ENCODE assay signal across 1 cellular context in the genomic region with DNA sequence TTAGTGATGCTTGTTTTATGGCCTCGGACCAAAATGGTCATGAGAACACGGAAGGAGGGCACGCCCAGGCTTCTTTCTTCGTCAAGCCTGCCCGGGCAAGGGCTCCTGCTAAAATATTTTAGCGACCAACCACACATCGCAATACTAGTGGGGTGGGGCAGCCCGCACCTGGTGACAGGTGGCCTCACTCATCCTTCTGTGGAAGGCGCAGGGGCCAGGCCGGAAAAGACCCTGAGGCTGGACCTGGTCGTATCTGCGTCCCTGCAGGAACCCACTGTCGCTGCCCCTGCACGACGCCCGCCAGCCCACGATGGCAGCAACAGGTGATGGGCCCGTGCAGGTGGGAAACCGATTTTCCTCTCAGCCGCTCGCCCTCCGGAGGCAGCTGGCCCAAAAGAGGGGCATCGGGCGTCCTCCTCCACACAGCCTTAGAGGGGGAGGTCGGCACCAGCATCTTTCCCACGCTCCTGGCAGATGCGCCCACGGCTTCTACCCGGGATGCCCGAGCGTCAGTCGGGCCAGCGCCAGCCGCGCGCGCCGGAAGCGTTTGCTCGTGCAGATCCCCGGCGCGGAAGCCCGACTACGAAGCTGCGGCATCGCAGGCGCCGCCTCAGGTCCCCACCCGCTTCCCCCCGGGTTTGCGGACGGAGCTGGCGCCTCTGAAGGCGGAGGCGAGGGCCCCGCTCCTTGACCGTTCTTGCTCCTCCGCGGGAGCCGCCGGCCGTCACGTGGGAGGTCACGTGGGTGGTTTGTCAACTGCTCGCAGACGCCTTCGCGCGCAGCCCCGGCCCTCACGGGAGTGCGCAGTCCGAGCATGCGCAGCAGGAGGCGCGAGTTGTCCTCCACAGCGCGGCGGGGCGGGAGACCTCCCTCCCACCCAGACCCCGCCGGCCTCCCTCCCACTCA.
TF ChIP-seq lines count a peak whose summit lies in the region.

No MANE protein-coding gene starts in this region.

TF ChIP-seq in HEK293, 187 proteins besides CTCF, POLR2A, EP300 and RAD21 (continued from another document and continues in another):
- TF ChIP-seq GLI2 (tag by site-specific recombination; IDR thresholded peaks at IDR 0.05; ENCODE audit: borderline replicate concordance, low read depth) (no peak), ZNF114 (tag by site-specific recombination; IDR thresholded peaks at IDR 0.05) (no peak), EGR2 (tag by site-specific recombination; IDR thresholded peaks at IDR 0.05; ENCODE audit: low read depth) (peak; percentile 65), RBAK (tag by site-specific recombination; IDR thresholded peaks at IDR 0.05) (no peak), WT1 (tag by site-specific recombination; IDR thresholded peaks at IDR 0.05) (no peak), ZNF785 (tag by site-specific recombination; IDR thresholded peaks at IDR 0.05) (no peak), ZNF521 (tag by site-specific recombination; IDR thresholded peaks at IDR 0.05) (no peak), ZXDB (tag by site-specific recombination; IDR thresholded peaks at IDR 0.05) (no peak), MYNN (tag by site-specific recombination; IDR thresholded peaks at IDR 0.05; ENCODE audit: borderline replicate concordance) (no peak), ZNF433 (tag by site-specific recombination; IDR thresholded peaks at IDR 0.05; ENCODE audit: low read depth) (no peak), SCRT2 (tag by site-specific recombination; IDR thresholded peaks at IDR 0.05) (peak; percentile 99), ZNF629 (tag by site-specific recombination; IDR thresholded peaks at IDR 0.05) (no peak), ZNF473 (tag by site-specific recombination; IDR thresholded peaks at IDR 0.05) (no peak), FEZF1 (tag by site-specific recombination; IDR thresholded peaks at IDR 0.05) (no peak), ZBTB8A (tag by site-specific recombination; IDR thresholded peaks at IDR 0.05) (no peak), ZFHX2 (tag by site-specific recombination; conservative IDR thresholded peaks at IDR 0.05) (peak; percentile 90), ZNF777 (tag by site-specific recombination; IDR thresholded peaks at IDR 0.05; ENCODE audit: borderline replicate concordance) (no peak), ZNF596 (tag by site-specific recombination; IDR thresholded peaks at IDR 0.05) (no peak), SP3 (tag by site-specific recombination; IDR thresholded peaks at IDR 0.05) (no peak), ZNF654 (tag by site-specific recombination; IDR thresholded peaks at IDR 0.05; ENCODE audit: low read depth) (no peak), OVOL3 (tag by site-specific recombination; IDR thresholded peaks at IDR 0.05) (no peak), ZNF561 (tag by site-specific recombination; IDR thresholded peaks at IDR 0.05; ENCODE audit: borderline replicate concordance) (no peak), ZNF132 (tag by site-specific recombination; IDR thresholded peaks at IDR 0.05; ENCODE audit: borderline replicate concordance) (no peak), ZNF555 (tag by site-specific recombination; conservative IDR thresholded peaks at IDR 0.05) (no peak), ZNF324 (tag by site-specific recombination; IDR thresholded peaks at IDR 0.05) (no peak)
- TF ChIP-seq, protein P1, sequence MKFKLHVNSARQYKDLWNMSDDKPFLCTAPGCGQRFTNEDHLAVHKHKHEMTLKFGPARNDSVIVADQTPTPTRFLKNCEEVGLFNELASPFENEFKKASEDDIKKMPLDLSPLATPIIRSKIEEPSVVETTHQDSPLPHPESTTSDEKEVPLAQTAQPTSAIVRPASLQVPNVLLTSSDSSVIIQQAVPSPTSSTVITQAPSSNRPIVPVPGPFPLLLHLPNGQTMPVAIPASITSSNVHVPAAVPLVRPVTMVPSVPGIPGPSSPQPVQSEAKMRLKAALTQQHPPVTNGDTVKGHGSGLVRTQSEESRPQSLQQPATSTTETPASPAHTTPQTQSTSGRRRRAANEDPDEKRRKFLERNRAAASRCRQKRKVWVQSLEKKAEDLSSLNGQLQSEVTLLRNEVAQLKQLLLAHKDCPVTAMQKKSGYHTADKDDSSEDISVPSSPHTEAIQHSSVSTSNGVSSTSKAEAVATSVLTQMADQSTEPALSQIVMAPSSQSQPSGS (tag by site-specific recombination; IDR thresholded peaks at IDR 0.05; ENCODE audit: low read depth) = no peak
- TF ChIP-seq, protein P2, sequence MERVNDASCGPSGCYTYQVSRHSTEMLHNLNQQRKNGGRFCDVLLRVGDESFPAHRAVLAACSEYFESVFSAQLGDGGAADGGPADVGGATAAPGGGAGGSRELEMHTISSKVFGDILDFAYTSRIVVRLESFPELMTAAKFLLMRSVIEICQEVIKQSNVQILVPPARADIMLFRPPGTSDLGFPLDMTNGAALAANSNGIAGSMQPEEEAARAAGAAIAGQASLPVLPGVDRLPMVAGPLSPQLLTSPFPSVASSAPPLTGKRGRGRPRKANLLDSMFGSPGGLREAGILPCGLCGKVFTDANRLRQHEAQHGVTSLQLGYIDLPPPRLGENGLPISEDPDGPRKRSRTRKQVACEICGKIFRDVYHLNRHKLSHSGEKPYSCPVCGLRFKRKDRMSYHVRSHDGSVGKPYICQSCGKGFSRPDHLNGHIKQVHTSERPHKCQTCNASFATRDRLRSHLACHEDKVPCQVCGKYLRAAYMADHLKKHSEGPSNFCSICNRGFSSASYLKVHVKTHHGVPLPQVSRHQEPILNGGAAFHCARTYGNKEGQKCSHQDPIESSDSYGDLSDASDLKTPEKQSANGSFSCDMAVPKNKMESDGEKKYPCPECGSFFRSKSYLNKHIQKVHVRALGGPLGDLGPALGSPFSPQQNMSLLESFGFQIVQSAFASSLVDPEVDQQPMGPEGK (tag by site-specific recombination; IDR thresholded peaks at IDR 0.05) = peak; percentile 6; the same call in 1 of the 2 replicates
- TF ChIP-seq, protein P3, sequence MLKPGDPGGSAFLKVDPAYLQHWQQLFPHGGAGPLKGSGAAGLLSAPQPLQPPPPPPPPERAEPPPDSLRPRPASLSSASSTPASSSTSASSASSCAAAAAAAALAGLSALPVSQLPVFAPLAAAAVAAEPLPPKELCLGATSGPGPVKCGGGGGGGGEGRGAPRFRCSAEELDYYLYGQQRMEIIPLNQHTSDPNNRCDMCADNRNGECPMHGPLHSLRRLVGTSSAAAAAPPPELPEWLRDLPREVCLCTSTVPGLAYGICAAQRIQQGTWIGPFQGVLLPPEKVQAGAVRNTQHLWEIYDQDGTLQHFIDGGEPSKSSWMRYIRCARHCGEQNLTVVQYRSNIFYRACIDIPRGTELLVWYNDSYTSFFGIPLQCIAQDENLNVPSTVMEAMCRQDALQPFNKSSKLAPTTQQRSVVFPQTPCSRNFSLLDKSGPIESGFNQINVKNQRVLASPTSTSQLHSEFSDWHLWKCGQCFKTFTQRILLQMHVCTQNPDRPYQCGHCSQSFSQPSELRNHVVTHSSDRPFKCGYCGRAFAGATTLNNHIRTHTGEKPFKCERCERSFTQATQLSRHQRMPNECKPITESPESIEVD (tag by site-specific recombination; IDR thresholded peaks at IDR 0.05) = no peak
- TF ChIP-seq, protein P4, sequence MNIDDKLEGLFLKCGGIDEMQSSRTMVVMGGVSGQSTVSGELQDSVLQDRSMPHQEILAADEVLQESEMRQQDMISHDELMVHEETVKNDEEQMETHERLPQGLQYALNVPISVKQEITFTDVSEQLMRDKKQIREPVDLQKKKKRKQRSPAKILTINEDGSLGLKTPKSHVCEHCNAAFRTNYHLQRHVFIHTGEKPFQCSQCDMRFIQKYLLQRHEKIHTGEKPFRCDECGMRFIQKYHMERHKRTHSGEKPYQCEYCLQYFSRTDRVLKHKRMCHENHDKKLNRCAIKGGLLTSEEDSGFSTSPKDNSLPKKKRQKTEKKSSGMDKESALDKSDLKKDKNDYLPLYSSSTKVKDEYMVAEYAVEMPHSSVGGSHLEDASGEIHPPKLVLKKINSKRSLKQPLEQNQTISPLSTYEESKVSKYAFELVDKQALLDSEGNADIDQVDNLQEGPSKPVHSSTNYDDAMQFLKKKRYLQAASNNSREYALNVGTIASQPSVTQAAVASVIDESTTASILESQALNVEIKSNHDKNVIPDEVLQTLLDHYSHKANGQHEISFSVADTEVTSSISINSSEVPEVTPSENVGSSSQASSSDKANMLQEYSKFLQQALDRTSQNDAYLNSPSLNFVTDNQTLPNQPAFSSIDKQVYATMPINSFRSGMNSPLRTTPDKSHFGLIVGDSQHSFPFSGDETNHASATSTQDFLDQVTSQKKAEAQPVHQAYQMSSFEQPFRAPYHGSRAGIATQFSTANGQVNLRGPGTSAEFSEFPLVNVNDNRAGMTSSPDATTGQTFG (tag by site-specific recombination; IDR thresholded peaks at IDR 0.05; ENCODE audit: borderline replicate concordance) = no peak
- TF ChIP-seq, protein P5, sequence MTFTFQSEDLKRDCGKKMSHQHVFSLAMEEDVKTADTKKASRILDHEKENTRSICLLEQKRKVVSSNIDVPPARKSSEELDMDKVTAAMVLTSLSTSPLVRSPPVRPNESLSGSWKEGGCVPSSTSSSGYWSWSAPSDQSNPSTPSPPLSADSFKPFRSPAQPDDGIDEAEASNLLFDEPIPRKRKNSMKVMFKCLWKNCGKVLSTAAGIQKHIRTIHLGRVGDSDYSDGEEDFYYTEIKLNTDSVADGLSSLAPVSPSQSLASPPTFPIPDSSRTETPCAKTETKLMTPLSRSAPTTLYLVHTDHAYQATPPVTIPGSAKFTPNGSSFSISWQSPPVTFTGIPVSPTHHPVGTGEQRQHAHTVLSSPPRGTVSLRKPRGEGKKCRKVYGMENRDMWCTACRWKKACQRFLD (tag by site-specific recombination; IDR thresholded peaks at IDR 0.05) = no peak
- TF ChIP-seq, protein P6, sequence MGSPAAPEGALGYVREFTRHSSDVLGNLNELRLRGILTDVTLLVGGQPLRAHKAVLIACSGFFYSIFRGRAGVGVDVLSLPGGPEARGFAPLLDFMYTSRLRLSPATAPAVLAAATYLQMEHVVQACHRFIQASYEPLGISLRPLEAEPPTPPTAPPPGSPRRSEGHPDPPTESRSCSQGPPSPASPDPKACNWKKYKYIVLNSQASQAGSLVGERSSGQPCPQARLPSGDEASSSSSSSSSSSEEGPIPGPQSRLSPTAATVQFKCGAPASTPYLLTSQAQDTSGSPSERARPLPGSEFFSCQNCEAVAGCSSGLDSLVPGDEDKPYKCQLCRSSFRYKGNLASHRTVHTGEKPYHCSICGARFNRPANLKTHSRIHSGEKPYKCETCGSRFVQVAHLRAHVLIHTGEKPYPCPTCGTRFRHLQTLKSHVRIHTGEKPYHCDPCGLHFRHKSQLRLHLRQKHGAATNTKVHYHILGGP (tag by site-specific recombination; IDR thresholded peaks at IDR 0.05) = no peak
- TF ChIP-seq, protein P7, sequence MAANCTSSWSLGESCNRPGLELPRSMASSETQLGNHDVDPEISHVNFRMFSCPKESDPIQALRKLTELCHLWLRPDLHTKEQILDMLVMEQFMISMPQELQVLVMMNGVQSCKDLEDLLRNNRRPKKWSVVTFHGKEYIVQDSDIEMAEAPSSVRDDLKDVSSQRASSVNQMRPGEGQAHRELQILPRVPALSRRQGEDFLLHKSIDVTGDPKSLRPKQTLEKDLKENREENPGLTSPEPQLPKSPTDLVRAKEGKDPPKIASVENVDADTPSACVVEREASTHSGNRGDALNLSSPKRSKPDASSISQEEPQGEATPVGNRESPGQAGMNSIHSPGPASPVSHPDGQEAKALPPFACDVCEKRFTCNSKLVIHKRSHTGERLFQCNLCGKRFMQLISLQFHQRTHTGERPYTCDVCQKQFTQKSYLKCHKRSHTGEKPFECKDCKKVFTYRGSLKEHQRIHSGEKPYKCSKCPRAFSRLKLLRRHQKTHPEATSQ (tag by site-specific recombination; IDR thresholded peaks at IDR 0.05) = 0 out of 2 replicates have a peak, but pooled peaks have one; percentile 10
- TF ChIP-seq, protein P8, sequence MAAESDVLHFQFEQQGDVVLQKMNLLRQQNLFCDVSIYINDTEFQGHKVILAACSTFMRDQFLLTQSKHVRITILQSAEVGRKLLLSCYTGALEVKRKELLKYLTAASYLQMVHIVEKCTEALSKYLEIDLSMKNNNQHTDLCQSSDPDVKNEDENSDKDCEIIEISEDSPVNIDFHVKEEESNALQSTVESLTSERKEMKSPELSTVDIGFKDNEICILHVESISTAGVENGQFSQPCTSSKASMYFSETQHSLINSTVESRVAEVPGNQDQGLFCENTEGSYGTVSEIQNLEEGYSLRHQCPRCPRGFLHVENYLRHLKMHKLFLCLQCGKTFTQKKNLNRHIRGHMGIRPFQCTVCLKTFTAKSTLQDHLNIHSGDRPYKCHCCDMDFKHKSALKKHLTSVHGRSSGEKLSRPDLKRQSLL (tag by site-specific recombination; IDR thresholded peaks at IDR 0.05) = no peak
- TF ChIP-seq, protein P9, sequence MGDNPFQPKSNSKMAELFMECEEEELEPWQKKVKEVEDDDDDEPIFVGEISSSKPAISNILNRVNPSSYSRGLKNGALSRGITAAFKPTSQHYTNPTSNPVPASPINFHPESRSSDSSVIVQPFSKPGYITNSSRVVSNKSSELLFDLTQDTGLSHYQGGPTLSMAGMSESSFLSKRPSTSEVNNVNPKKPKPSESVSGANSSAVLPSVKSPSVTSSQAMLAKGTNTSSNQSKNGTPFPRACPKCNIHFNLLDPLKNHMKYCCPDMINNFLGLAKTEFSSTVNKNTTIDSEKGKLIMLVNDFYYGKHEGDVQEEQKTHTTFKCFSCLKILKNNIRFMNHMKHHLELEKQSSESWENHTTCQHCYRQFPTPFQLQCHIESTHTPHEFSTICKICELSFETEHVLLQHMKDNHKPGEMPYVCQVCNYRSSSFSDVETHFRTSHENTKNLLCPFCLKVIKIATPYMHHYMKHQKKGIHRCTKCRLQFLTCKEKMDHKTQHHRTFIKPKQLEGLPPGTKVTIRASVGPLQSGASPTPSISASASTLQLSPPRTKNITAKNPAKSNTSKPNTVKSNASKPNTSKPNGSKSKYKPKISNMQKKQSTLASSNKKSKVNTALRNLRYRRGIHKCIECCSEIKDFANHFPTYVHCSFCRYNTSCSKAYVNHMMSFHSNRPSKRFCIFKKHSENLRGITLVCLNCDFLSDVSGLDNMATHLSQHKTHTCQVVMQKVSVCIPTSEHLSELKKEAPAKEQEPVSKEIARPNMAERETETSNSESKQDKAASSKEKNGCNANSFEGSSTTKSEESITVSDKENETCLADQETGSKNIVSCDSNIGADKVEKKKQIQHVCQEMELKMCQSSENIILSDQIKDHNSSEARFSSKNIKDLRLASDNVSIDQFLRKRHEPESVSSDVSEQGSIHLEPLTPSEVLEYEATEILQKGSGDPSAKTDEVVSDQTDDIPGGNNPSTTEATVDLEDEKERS (tag by site-specific recombination; IDR thresholded peaks at IDR 0.05) = no peak
- TF ChIP-seq, protein P10, sequence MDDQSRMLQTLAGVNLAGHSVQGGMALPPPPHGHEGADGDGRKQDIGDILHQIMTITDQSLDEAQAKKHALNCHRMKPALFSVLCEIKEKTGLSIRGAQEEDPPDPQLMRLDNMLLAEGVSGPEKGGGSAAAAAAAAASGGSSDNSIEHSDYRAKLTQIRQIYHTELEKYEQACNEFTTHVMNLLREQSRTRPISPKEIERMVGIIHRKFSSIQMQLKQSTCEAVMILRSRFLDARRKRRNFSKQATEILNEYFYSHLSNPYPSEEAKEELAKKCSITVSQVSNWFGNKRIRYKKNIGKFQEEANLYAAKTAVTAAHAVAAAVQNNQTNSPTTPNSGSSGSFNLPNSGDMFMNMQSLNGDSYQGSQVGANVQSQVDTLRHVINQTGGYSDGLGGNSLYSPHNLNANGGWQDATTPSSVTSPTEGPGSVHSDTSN (CRISPR knock-in tag; IDR thresholded peaks at IDR 0.05) = 0 out of 2 replicates have a peak, but pooled peaks have one; percentile 53
